In the genomic region with DNA sequence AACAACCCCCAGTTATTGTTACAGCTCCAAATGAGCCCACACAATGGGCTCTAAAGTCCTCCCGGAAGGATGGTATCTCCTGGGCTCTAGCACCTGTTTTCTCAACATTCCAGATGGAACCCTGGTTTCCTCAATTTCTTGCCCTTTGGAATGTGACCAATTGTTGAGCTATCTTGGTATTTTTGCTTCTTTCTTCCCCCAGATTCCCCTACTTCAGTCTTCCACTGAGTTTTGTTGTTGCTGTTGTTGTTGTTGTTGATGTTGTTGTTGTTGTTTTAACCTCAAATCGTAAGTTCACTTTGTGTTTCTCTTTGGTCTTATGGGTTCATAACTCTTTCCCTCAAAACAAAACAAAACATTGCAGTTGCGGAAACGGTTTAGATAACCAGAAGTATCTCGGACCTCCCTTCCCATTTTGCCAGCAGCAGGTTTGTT, we compare ENCODE assay signal across 8 cellular contexts. TPM values are rescaled to one million over a fixed set of nuclear protein-coding genes. Genes with fewer than 3 reads are reported as not detected.
DNase-seq lines count a peak whose midpoint lies in the region; ATAC-seq, FAIRE-seq and TF ChIP-seq lines count a peak whose summit lies in the region.

No MANE protein-coding gene starts in this region.

- H3K27me3 ChIP-seq in heart right ventricle (no peaks in the 10 kb centered on the region), thymus (ENCODE audit: control insufficient read depth, insufficient read depth) (no peaks in the 10 kb centered on the region)

- peaks cover 0 to 26% (median 0%) of the 10 kb centered on the region in 9 donors for H3K36me3 ChIP-seq in heart right ventricle
- H3K36me3 ChIP-seq in kidney (ENCODE audit: control insufficient read depth in 1 of 2, insufficient read depth in 2 of 2, low read length in 2 of 2), result no peaks in the 10 kb centered on the region
- peaks cover 10% of the 10 kb centered on the region for H3K36me3 ChIP-seq in thymus (ENCODE audit: control insufficient read depth, insufficient read depth)

- H3K4me1 Mint-ChIP-seq in activated T-helper 2 cell treated with anti-CD3 and anti-CD28 coated beads, Interferon-gamma antibody, Interleukin-2, Interleukin-4, amounts not matched to agents 10 μg/mL and 5 μg/mL and 100 μg/mL, durations not matched to agents 14 hours and 24 hours and 36 hours (ENCODE audit: low read depth), result peaks cover 21% of the 10 kb centered on the region

- peak overlapping the region; percentile 11 to 43 for H3K9ac ChIP-seq in kidney (ENCODE audit: low read length in 2 of 2)

- WGBS in heart right ventricle, 2 donors, result 6 to 8% methylated on average over 5 of the region's 5 CpGs
- 5% methylated on average over 5 of the region's 5 CpGs for WGBS in thymus

- H3K4me3 ChIP-seq in heart right ventricle (peak overlapping the region in 9 of 10 donors; percentile 79 to 96 (median 89)), kidney (ENCODE audit: low read length in 2 of 2) (peak overlapping the region; percentile 83 to 96), thymus (ENCODE audit: low read length) (peak overlapping the region; percentile 64)

- peaks cover 25% of the 10 kb centered on the region for H3K36me3 Mint-ChIP-seq in activated T-helper 2 cell treated with anti-CD3 and anti-CD28 coated beads, Interferon-gamma antibody, Interleukin-2, Interleukin-4, amounts not matched to agents 10 μg/mL and 5 μg/mL and 100 μg/mL, durations not matched to agents 14 hours and 24 hours and 36 hours (ENCODE audit: low read depth)

- H3K9me3 ChIP-seq in heart right ventricle (no peaks in the 10 kb centered on the region), kidney (ENCODE audit: control insufficient read depth in 1 of 2, low read length in 2 of 2) (no peaks in the 10 kb centered on the region), thymus (ENCODE audit: control insufficient read depth) (no peaks in the 10 kb centered on the region)

- DNase-seq in heart right ventricle (no peak), left cardiac atrium (no peak), kidney (no peak), hypothalamus (lab: John Stamatoyannopoulos, UW) (no peak), OCI-M2 (lab: John Stamatoyannopoulos, UW; ENCODE audit: unreplicated experiment) (no peak)
- DNase-seq in activated T-helper 2 cell treated with anti-CD3 and anti-CD28 coated beads, Interferon-gamma antibody, Interleukin-2, Interleukin-4, amounts not matched to agents 10 μg/mL and 5 μg/mL and 100 μg/mL, durations not matched to agents 14 hours and 24 hours and 36 hours (ENCODE audit: low spot score), result no peak

- no peaks in the 10 kb centered on the region for H3K9me3 Mint-ChIP-seq in activated T-helper 2 cell treated with anti-CD3 and anti-CD28 coated beads, Interferon-gamma antibody, Interleukin-2, Interleukin-4, amounts not matched to agents 10 μg/mL and 5 μg/mL and 100 μg/mL, durations not matched to agents 14 hours and 24 hours and 36 hours

- FAIRE-seq in kidney (lab: Jason Lieb, UNC), result no peak

- TF ChIP-seq CTCF in heart right ventricle (IDR thresholded peaks at IDR 0.05) (no peak), kidney (IDR thresholded peaks at IDR 0.05; ENCODE audit: borderline replicate concordance, extremely low read depth, insufficient read depth) (no peak)

- H3K27ac ChIP-seq in heart right ventricle (peak overlapping the region in 9 of 10 donors; percentile 30 to 97 (median 88)), kidney (ENCODE audit: low read depth in 2 of 2, low read length in 2 of 2) (peak overlapping the region; percentile 39 to 79), thymus (ENCODE audit: low read depth) (peak overlapping the region; percentile 76)

- intact Hi-C loops in heart right ventricle (cut with DNase I) (loop anchor here in 7 of 10 donors (1.0 to 10.0 kb wide), 9 partner anchors 38 to 145 kb away; partner anchors contain the start of gene DDN (in 2 of the 7)), left cardiac atrium (cut with DNase I) (loop anchor here (2.0 to 10.0 kb wide), 6 partner anchors 38 to 145 kb away; partner anchors contain the start of gene DDN (in 2 of the 2)), kidney (cut with DNase I) (no loop called here)
- intact Hi-C loops in activated T-helper 2 cell treated with anti-CD3 and anti-CD28 coated beads, Interferon-gamma antibody, Interleukin-2, Interleukin-4, amounts not matched to agents 10 μg/mL and 5 μg/mL and 100 μg/mL, durations not matched to agents 14 hours and 24 hours and 36 hours (cut with micrococcal nuclease), result loop anchor here (1.0 to 10.0 kb wide), 10 partner anchors 13 to 280 kb away; partner anchors contain the start of genes CCNT1, FKBP11, PRKAG1 and RND1

- H3K4me3 Mint-ChIP-seq in activated T-helper 2 cell treated with anti-CD3 and anti-CD28 coated beads, Interferon-gamma antibody, Interleukin-2, Interleukin-4, amounts not matched to agents 10 μg/mL and 5 μg/mL and 100 μg/mL, durations not matched to agents 14 hours and 24 hours and 36 hours (ENCODE audit: low read depth), result peak overlapping the region; percentile 88

- H3K27ac Mint-ChIP-seq in activated T-helper 2 cell treated with anti-CD3 and anti-CD28 coated beads, Interferon-gamma antibody, Interleukin-2, Interleukin-4, amounts not matched to agents 10 μg/mL and 5 μg/mL and 100 μg/mL, durations not matched to agents 14 hours and 24 hours and 36 hours, result peak overlapping the region; percentile 94

- H3K27me3 Mint-ChIP-seq in activated T-helper 2 cell treated with anti-CD3 and anti-CD28 coated beads, Interferon-gamma antibody, Interleukin-2, Interleukin-4, amounts not matched to agents 10 μg/mL and 5 μg/mL and 100 μg/mL, durations not matched to agents 14 hours and 24 hours and 36 hours (ENCODE audit: low read depth), result no peaks in the 10 kb centered on the region

- ATAC-seq in heart right ventricle (peak in 1 of 8 donors; percentile 0), left cardiac atrium (no peak), GM18858 (IDR thresholded peaks at IDR 0.05; ENCODE audit: unreplicated experiment) (no peak)

- H3K4me1 ChIP-seq in heart right ventricle (peaks cover 4 to 30% (median 24%) of the 10 kb centered on the region in 9 donors), kidney (ENCODE audit: control insufficient read depth in 1 of 2, insufficient read depth in 1 of 2, low read depth in 1 of 2, low read length in 2 of 2) (peaks cover 14% of the 10 kb centered on the region in 2 donors), thymus (ENCODE audit: control insufficient read depth, insufficient read depth, low read length) (peaks cover 15% of the 10 kb centered on the region)

RNA-seq across cellular contexts. Expression of gene DDX23, which starts 0.8 kb away (rescaled TPM):
- total RNA-seq in heart right ventricle (10 to 100 TPM; 26.1 to 44.7 (median 32.1) TPM), left cardiac atrium (10 to 100 TPM; 34.7 to 37.5 TPM), kidney (65.5 TPM)
- polyA plus RNA-seq in heart right ventricle (10 to 100 TPM; 17.0 to 28.9 TPM), kidney (ENCODE audit: insufficient read depth, low read depth, low replicate concordance) (31.9 TPM), thymus (61.3 TPM)
- total RNA-seq in activated T-helper 2 cell treated with anti-CD3 and anti-CD28 coated beads, Interferon-gamma antibody, Interleukin-2, Interleukin-4, amounts not matched to agents 10 μg/mL and 5 μg/mL and 100 μg/mL, durations not matched to agents 14 hours and 24 hours and 36 hours, result 114 and 124 TPM in 2 replicates

RNA-seq across cellular contexts. Expression of gene RND1, which starts 12.9 kb away (rescaled TPM):
- total RNA-seq in heart right ventricle (1 to 10 TPM in 5 of 10 donors, under 1 TPM in 5; 0.21 to 3.3 (median 0.95) TPM), left cardiac atrium (under 1 TPM; 0.56 to 0.79 TPM), kidney (1.0 TPM)
- polyA plus RNA-seq in heart right ventricle (1 to 10 TPM in 1 of 2 donors, under 1 TPM in 1; 0.55 to 1.2 TPM), kidney (ENCODE audit: insufficient read depth, low read depth, low replicate concordance) (2.2 TPM), thymus (1.8 TPM)
- 3.5 and 4.7 TPM in 2 replicates for total RNA-seq in activated T-helper 2 cell treated with anti-CD3 and anti-CD28 coated beads, Interferon-gamma antibody, Interleukin-2, Interleukin-4, amounts not matched to agents 10 μg/mL and 5 μg/mL and 100 μg/mL, durations not matched to agents 14 hours and 24 hours and 36 hours

RNA-seq across cellular contexts. Expression of gene CACNB3, which starts 34.5 kb away (rescaled TPM):
- 1 to 10 TPM; 2.2 to 7.8 (median 4.1) TPM for total RNA-seq in heart right ventricle
- polyA plus RNA-seq in heart right ventricle, result 10 to 100 TPM in 1 of 2 donors, 1 to 10 TPM in 1; 4.3 to 13.5 TPM
- total RNA-seq in left cardiac atrium, result 1 to 10 TPM; 8.8 to 9.5 TPM
- 11.5 and 13.1 TPM in 2 replicates for total RNA-seq in activated T-helper 2 cell treated with anti-CD3 and anti-CD28 coated beads, Interferon-gamma antibody, Interleukin-2, Interleukin-4, amounts not matched to agents 10 μg/mL and 5 μg/mL and 100 μg/mL, durations not matched to agents 14 hours and 24 hours and 36 hours
- 19.6 TPM for total RNA-seq in kidney
- 17.9 TPM for polyA plus RNA-seq in kidney (ENCODE audit: insufficient read depth, low read depth, low replicate concordance)
- polyA plus RNA-seq in thymus, result 10.4 TPM
